Comparison of ENCODE assay signal across 5 cellular contexts in the genomic region with DNA sequence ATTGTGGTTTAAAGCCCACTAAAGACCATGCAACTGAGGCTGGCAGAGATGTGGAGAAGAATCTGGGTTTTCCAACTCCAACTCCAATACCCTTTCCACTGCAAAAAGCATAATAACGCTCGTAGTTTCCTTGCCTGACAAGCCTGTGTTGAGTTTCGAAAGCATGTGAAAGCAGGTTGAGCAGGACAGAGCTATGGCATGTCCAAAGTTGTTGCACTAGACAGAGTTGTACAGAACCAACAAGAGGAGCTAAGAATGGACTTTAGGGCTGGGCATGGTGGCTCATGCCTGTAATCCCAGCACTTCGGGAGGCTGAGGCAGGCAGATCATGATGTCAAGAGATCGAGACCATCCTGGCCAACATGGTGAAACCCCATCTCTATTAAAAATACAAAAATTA.
"Had no signal": no experiment of that assay in that cellular context is flagged by ENCODE, and none has a peak within 500 bp of the region (broad histone marks: within the 10 kb centered on the region; RNA-seq: fewer than 3 reads in every experiment).

No MANE protein-coding gene starts in this region.

- DNase-seq: IMR-90 had no signal

- ATAC-seq: HepG2, K562 had no signal

- H3K4me3 ChIP-seq: K562 had no signal

- H3K27ac ChIP-seq: HL-60 had no signal

- FAIRE-seq: HepG2, HTR-8/SVneo, K562 had no signal
